ENCODE assay signal across 1 cellular context in the genomic region with DNA sequence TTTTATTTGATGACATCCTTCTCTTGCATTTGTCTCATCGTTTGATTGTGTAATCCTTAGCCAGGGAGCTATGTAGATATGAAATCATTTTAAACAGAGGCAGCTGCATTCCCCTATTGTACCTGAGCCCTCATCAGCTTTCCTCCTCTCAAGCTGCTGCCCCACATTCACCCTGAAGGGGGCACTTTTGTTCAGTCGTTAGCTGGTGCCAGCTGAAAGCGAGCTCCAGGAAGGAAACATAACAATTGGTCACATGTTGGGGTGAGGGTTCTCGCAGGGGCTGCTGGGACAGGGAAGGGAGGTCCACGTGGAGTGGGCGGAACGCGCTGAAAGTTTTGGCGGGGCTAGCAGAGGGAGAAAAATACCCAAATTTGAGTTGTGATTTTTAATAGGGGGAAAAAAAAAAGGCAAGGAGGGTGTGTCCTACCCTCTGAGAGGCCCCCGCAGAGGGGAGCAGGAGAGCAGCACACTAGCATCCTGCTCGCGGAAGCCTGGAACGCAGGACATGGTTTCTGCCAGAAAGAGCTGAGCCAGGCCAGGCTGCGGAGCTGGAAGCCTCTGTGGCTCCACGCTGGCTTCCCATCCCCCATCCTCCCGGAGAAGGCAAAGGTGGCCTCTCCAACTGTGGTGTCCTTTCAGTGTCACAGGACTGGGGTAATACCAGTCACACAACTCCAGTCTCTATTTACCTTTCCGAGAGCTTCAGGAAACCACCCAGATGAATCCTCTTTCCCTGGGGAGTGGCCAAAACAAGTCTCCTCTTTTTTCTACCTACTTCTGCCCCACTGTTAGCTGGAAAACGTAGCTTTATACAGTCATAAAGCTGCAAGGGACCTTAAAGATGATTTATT.
TF ChIP-seq lines count a peak whose summit lies in the region.

No MANE protein-coding gene starts in this region.

TF ChIP-seq in GM12878, 131 proteins besides CTCF, POLR2A, EP300 and RAD21 (continued from another document):
- TF ChIP-seq, protein P1, sequence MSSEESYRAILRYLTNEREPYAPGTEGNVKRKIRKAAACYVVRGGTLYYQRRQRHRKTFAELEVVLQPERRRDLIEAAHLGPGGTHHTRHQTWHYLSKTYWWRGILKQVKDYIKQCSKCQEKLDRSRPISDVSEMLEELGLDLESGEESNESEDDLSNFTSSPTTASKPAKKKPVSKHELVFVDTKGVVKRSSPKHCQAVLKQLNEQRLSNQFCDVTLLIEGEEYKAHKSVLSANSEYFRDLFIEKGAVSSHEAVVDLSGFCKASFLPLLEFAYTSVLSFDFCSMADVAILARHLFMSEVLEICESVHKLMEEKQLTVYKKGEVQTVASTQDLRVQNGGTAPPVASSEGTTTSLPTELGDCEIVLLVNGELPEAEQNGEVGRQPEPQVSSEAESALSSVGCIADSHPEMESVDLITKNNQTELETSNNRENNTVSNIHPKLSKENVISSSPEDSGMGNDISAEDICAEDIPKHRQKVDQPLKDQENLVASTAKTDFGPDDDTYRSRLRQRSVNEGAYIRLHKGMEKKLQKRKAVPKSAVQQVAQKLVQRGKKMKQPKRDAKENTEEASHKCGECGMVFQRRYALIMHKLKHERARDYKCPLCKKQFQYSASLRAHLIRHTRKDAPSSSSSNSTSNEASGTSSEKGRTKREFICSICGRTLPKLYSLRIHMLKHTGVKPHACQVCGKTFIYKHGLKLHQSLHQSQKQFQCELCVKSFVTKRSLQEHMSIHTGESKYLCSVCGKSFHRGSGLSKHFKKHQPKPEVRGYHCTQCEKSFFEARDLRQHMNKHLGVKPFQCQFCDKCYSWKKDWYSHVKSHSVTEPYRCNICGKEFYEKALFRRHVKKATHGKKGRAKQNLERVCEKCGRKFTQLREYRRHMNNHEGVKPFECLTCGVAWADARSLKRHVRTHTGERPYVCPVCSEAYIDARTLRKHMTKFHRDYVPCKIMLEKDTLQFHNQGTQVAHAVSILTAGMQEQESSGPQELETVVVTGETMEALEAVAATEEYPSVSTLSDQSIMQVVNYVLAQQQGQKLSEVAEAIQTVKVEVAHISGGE (CRISPR knock-in tag; IDR thresholded peaks at IDR 0.05): no peak
- TF ChIP-seq ETV6 (conservative IDR thresholded peaks at IDR 0.05 in 1 of 2, IDR thresholded peaks at IDR 0.05 in 1 of 2; ENCODE audit: borderline replicate concordance in 1 of 2, low read depth in 1 of 2) (peak in 1 of 2 experiments; percentile 46; a peak in 1 of 4 replicates), FOXM1 (IDR thresholded peaks at IDR 0.05; ENCODE audit: low read depth, low read length) (0 out of 2 replicates have a peak, but pooled peaks have one; percentile 35), FOXK2 (IDR thresholded peaks at IDR 0.05) (peak; percentile 38), RB1 (IDR thresholded peaks at IDR 0.05; ENCODE audit: borderline replicate concordance) (peak; percentile 91; the same call in 1 of the 2 replicates), POLR2AphosphoS2 (IDR thresholded peaks at IDR 0.05; ENCODE audit: low read depth, low read length) (no peak), TCF12 (IDR thresholded peaks at IDR 0.05; ENCODE audit: low read depth, low read length) (peak; percentile 66; the same call in 1 of the 2 replicates), NBN (IDR thresholded peaks at IDR 0.05) (0 out of 2 replicates have a peak, but pooled peaks have one; percentile 73), SIN3A (IDR thresholded peaks at IDR 0.05; ENCODE audit: low read depth, low read length) (peak; percentile 92; the same call in 1 of the 2 replicates), KLF5 (IDR thresholded peaks at IDR 0.05; ENCODE audit: partially characterized antibody) (peak; percentile 44), MEF2B (IDR thresholded peaks at IDR 0.05; ENCODE audit: partially characterized antibody, poor library complexity, severe bottlenecking) (peak; percentile 16), ATF7 (IDR thresholded peaks at IDR 0.05; ENCODE audit: low read depth) (peak; percentile 38; the same call in 1 of the 2 replicates), EED (IDR thresholded peaks at IDR 0.05; ENCODE audit: low read depth) (no peak), SMAD5 (IDR thresholded peaks at IDR 0.05; ENCODE audit: low read depth) (0 out of 2 replicates have a peak, but pooled peaks have one; percentile 24), TCF3 (IDR thresholded peaks at IDR 0.05; ENCODE audit: borderline replicate concordance, insufficient read depth, low read depth, low read length) (0 out of 2 replicates have a peak, but pooled peaks have one; percentile 49), CREM (IDR thresholded peaks at IDR 0.05; ENCODE audit: low read depth) (0 out of 2 replicates have a peak, but pooled peaks have one; percentile 51), NFXL1 (IDR thresholded peaks at IDR 0.05; ENCODE audit: borderline replicate concordance) (no peak)
- TF ChIP-seq, protein P2, sequence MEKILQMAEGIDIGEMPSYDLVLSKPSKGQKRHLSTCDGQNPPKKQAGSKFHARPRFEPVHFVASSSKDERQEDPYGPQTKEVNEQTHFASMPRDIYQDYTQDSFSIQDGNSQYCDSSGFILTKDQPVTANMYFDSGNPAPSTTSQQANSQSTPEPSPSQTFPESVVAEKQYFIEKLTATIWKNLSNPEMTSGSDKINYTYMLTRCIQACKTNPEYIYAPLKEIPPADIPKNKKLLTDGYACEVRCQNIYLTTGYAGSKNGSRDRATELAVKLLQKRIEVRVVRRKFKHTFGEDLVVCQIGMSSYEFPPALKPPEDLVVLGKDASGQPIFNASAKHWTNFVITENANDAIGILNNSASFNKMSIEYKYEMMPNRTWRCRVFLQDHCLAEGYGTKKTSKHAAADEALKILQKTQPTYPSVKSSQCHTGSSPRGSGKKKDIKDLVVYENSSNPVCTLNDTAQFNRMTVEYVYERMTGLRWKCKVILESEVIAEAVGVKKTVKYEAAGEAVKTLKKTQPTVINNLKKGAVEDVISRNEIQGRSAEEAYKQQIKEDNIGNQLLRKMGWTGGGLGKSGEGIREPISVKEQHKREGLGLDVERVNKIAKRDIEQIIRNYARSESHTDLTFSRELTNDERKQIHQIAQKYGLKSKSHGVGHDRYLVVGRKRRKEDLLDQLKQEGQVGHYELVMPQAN (conservative IDR thresholded peaks at IDR 0.05): peak; percentile 84
- TF ChIP-seq, protein P3, sequence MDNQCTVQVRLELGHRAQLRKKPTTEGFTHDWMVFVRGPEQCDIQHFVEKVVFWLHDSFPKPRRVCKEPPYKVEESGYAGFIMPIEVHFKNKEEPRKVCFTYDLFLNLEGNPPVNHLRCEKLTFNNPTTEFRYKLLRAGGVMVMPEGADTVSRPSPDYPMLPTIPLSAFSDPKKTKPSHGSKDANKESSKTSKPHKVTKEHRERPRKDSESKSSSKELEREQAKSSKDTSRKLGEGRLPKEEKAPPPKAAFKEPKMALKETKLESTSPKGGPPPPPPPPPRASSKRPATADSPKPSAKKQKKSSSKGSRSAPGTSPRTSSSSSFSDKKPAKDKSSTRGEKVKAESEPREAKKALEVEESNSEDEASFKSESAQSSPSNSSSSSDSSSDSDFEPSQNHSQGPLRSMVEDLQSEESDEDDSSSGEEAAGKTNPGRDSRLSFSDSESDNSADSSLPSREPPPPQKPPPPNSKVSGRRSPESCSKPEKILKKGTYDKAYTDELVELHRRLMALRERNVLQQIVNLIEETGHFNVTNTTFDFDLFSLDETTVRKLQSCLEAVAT (IDR thresholded peaks at IDR 0.05): peak; percentile 75
- TF ChIP-seq, protein P4, sequence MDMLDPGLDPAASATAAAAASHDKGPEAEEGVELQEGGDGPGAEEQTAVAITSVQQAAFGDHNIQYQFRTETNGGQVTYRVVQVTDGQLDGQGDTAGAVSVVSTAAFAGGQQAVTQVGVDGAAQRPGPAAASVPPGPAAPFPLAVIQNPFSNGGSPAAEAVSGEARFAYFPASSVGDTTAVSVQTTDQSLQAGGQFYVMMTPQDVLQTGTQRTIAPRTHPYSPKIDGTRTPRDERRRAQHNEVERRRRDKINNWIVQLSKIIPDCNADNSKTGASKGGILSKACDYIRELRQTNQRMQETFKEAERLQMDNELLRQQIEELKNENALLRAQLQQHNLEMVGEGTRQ (IDR thresholded peaks at IDR 0.05; ENCODE audit: borderline replicate concordance, low read depth, low read length): peak; percentile 93
- TF ChIP-seq, protein P5, sequence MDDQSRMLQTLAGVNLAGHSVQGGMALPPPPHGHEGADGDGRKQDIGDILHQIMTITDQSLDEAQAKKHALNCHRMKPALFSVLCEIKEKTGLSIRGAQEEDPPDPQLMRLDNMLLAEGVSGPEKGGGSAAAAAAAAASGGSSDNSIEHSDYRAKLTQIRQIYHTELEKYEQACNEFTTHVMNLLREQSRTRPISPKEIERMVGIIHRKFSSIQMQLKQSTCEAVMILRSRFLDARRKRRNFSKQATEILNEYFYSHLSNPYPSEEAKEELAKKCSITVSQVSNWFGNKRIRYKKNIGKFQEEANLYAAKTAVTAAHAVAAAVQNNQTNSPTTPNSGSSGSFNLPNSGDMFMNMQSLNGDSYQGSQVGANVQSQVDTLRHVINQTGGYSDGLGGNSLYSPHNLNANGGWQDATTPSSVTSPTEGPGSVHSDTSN (IDR thresholded peaks at IDR 0.05; ENCODE audit: insufficient replicate concordance, low read depth, low read length): no peak
- TF ChIP-seq, protein P6, sequence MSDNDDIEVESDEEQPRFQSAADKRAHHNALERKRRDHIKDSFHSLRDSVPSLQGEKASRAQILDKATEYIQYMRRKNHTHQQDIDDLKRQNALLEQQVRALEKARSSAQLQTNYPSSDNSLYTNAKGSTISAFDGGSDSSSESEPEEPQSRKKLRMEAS (IDR thresholded peaks at IDR 0.05; ENCODE audit: low read depth, low read length): peak; percentile 99
- TF ChIP-seq, protein P7, sequence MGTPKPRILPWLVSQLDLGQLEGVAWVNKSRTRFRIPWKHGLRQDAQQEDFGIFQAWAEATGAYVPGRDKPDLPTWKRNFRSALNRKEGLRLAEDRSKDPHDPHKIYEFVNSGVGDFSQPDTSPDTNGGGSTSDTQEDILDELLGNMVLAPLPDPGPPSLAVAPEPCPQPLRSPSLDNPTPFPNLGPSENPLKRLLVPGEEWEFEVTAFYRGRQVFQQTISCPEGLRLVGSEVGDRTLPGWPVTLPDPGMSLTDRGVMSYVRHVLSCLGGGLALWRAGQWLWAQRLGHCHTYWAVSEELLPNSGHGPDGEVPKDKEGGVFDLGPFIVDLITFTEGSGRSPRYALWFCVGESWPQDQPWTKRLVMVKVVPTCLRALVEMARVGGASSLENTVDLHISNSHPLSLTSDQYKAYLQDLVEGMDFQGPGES (IDR thresholded peaks at IDR 0.05): peak; percentile 32; the same call in 1 of the 2 replicates
- TF ChIP-seq, protein P8, sequence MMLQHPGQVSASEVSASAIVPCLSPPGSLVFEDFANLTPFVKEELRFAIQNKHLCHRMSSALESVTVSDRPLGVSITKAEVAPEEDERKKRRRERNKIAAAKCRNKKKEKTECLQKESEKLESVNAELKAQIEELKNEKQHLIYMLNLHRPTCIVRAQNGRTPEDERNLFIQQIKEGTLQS (IDR thresholded peaks at IDR 0.05; ENCODE audit: borderline replicate concordance, extremely low read depth, low read depth, low read length): peak; percentile 87
